ENCODE assay signal across 1 cellular context in genomic region chr21:36511484-36512227, GRCh38.
A peak's percentile ranks its signal among the peaks of the same experiment; 100 is the strongest.
TF ChIP-seq lines count a peak whose summit lies in the region.

No MANE protein-coding gene starts in this region.

TF ChIP-seq in HepG2, 621 proteins besides CTCF, POLR2A, EP300 and RAD21:
- TF ChIP-seq, protein P1, sequence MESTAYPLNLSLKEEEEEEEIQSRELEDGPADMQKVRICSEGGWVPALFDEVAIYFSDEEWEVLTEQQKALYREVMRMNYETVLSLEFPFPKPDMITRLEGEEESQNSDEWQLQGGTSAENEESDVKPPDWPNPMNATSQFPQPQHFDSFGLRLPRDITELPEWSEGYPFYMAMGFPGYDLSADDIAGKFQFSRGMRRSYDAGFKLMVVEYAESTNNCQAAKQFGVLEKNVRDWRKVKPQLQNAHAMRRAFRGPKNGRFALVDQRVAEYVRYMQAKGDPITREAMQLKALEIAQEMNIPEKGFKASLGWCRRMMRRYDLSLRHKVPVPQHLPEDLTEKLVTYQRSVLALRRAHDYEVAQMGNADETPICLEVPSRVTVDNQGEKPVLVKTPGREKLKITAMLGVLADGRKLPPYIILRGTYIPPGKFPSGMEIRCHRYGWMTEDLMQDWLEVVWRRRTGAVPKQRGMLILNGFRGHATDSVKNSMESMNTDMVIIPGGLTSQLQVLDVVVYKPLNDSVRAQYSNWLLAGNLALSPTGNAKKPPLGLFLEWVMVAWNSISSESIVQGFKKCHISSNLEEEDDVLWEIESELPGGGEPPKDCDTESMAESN (CRISPR knock-in tag; conservative IDR thresholded peaks at IDR 0.05), result no peak
- TF ChIP-seq, protein P2, sequence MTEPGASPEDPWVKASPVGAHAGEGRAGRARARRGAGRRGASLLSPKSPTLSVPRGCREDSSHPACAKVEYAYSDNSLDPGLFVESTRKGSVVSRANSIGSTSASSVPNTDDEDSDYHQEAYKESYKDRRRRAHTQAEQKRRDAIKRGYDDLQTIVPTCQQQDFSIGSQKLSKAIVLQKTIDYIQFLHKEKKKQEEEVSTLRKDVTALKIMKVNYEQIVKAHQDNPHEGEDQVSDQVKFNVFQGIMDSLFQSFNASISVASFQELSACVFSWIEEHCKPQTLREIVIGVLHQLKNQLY (CRISPR knock-in tag; IDR thresholded peaks at IDR 0.05), result no peak
- TF ChIP-seq ZNF263 (CRISPR knock-in tag; IDR thresholded peaks at IDR 0.05), result peak; percentile 57; the same call in 1 of the 2 replicates
